Comparison of ENCODE assay signal across 17 cellular contexts in genomic region chr15:78990278-78990677, GRCh38.
"Had no signal": no experiment of that assay in that cellular context is flagged by ENCODE, and none has a peak within 500 bp of the region (broad histone marks: within the 10 kb centered on the region; RNA-seq: fewer than 3 reads in every experiment).

No MANE protein-coding gene starts in this region.

- H3K27ac ChIP-seq: adrenal gland, parathyroid adenoma, thoracic aorta, uterus had no signal

- H3K27me3 ChIP-seq: adrenal gland, esophagus muscularis mucosa, uterus had no signal

- H3K9me3 Mint-ChIP-seq: activated CD4-positive, alpha-beta memory T cell treated with anti-CD3 and anti-CD28 coated beads, Interleukin-2, amount 10 ng/mL, durations not matched to agents 7 days and 5 days; activated T-cell treated with anti-CD3 and anti-CD28 coated beads, Interleukin-2, amount 50 U/mL, for 4 hours; mesothelial cell of epicardium; naive thymus-derived CD4-positive, alpha-beta T cell; stimulated activated naive CD8-positive, alpha-beta T cell treated with anti-CD3 and anti-CD28 coated beads, Interleukin-15, Interleukin-2, amounts not matched to agents 100 ng/mL and 50 ng/mL, for 24 hours; T-helper 1 cell treated with Interleukin-12 subunit alpha and Interleukin-12 subunit beta and Interleukin-4 antibody, amounts not matched to agents 30 μg/mL and 1 μg/mL, for 36 hours had no signal

- H3K36me3 ChIP-seq: adrenal gland, esophagus muscularis mucosa, thoracic aorta, uterus had no signal

- H2AFZ ChIP-seq: parathyroid adenoma had no signal

- H3K79me2 ChIP-seq: parathyroid adenoma had no signal

- DNase-seq: activated CD4-positive, alpha-beta memory T cell treated with anti-CD3 and anti-CD28 coated beads, Interleukin-2, amount 10 ng/mL, durations not matched to agents 7 days and 5 days; activated CD4-positive, alpha-beta T cell treated with anti-CD3 and anti-CD28 coated beads for 4 hours; activated effector memory CD4-positive, alpha-beta T cell treated with Interleukin-2 at 50 U/mL for 16 hours; activated naive CD4-positive, alpha-beta T cell treated with anti-CD3 and anti-CD28 coated beads, Interleukin-2, amount 50 U/mL, for 16 hours; activated T-cell treated with anti-CD3 and anti-CD28 coated beads, Interleukin-2, amount 50 U/mL, for 4 hours; glutamatergic neuron; kidney glomerular epithelial cell; naive thymus-derived CD4-positive, alpha-beta T cell; small intestine; uterus had no signal

- H3K4me1 ChIP-seq: parathyroid adenoma, uterus had no signal

- H3K4me3 Mint-ChIP-seq: activated CD4-positive, alpha-beta memory T cell treated with anti-CD3 and anti-CD28 coated beads, Interleukin-2, amount 10 ng/mL, durations not matched to agents 7 days and 5 days; activated T-cell treated with anti-CD3 and anti-CD28 coated beads, Interleukin-2, amount 50 U/mL, for 4 hours; mesothelial cell of epicardium; naive thymus-derived CD4-positive, alpha-beta T cell; stimulated activated naive CD8-positive, alpha-beta T cell treated with anti-CD3 and anti-CD28 coated beads, Interleukin-15, Interleukin-2, amounts not matched to agents 100 ng/mL and 50 ng/mL, for 24 hours; T-helper 1 cell treated with Interleukin-12 subunit alpha and Interleukin-12 subunit beta and Interleukin-4 antibody, amounts not matched to agents 30 μg/mL and 1 μg/mL, for 36 hours had no signal

- H3K9ac ChIP-seq: parathyroid adenoma had no signal

- H3K9me3 ChIP-seq: adrenal gland, esophagus muscularis mucosa, thoracic aorta, uterus had no signal

- H3K36me3 Mint-ChIP-seq: mesothelial cell of epicardium; naive thymus-derived CD4-positive, alpha-beta T cell had no signal

- H3K27ac Mint-ChIP-seq: activated CD4-positive, alpha-beta memory T cell treated with anti-CD3 and anti-CD28 coated beads, Interleukin-2, amount 10 ng/mL, durations not matched to agents 7 days and 5 days; mesothelial cell of epicardium; naive thymus-derived CD4-positive, alpha-beta T cell; stimulated activated naive CD8-positive, alpha-beta T cell treated with anti-CD3 and anti-CD28 coated beads, Interleukin-15, Interleukin-2, amounts not matched to agents 100 ng/mL and 50 ng/mL, for 24 hours; T-helper 1 cell treated with Interleukin-12 subunit alpha and Interleukin-12 subunit beta and Interleukin-4 antibody, amounts not matched to agents 30 μg/mL and 1 μg/mL, for 36 hours had no signal

- ATAC-seq: activated T-cell treated with anti-CD3 and anti-CD28 coated beads, Interleukin-2, amount 50 U/mL, for 4 hours; naive thymus-derived CD4-positive, alpha-beta T cell had no signal

- H3K4me3 ChIP-seq: adrenal gland, esophagus muscularis mucosa, thoracic aorta, uterus had no signal
